Comparison of ENCODE assay signal across 8 cellular contexts in genomic region chr1:150926094-150926741, GRCh38. TPM values are rescaled to one million over a fixed set of nuclear protein-coding genes. Genes with fewer than 3 reads are reported as not detected.
DNase-seq lines count a peak whose midpoint lies in the region; ATAC-seq and TF ChIP-seq lines count a peak whose summit lies in the region.

TSS of gene SETDB1 (plus strand) at chr1:150926363. CDS start at chr1:150927715, 1,352 bp downstream.

- H3K9me2 ChIP-seq in Karpas-422 (replicated peaks; ENCODE audit: insufficient read depth, low read length) = no peaks in the 10 kb centered on the region

- DNase-seq in DMS79 treated with DMSO at 0.1 percent for 48 hours (lab: John Stamatoyannopoulos, UW) (peak; percentile 98), Karpas-422 (peak; percentile 99), RKO (ENCODE audit: low spot score) (peak; percentile 99), activated T-helper 1 cell treated with Interleukin-2 at 50 U/mL for 16 hours (ENCODE audit: low read depth) (peak; percentile 79), esophagus squamous epithelium (lab: John Stamatoyannopoulos, UW) (peak; percentile 71), myocyte (ENCODE audit: low read depth) (peak; percentile 98)
- peak; percentile 89 to 96 for DNase-seq in stimulated activated CD8-positive, alpha-beta memory T cell treated with anti-CD3 and anti-CD28 coated beads, Interleukin-7, amount 100 ng/mL, for 48 hours (ENCODE audit: extremely low read depth in 1 of 2, low read depth in 1 of 2)

- peaks cover 29% of the 10 kb centered on the region for H3K79me2 ChIP-seq in Karpas-422 (ENCODE audit: low read length)

- no peaks in the 10 kb centered on the region for H4K20me1 ChIP-seq in Karpas-422 (ENCODE audit: insufficient read depth, low read depth, low read length)

- intact Hi-C loops in esophagus squamous epithelium (cut with DNase I) = no loop called here

- H3K9me3 ChIP-seq in Karpas-422 (ENCODE audit: low read length) = peaks cover 6% of the 10 kb centered on the region
- peaks cover 0 to 5% (median 0%) of the 10 kb centered on the region in 3 donors for H3K9me3 ChIP-seq in esophagus squamous epithelium

- H3K4me3 ChIP-seq in Karpas-422 (ENCODE audit: low read length) (peak within 1 kb of the TSS; percentile 75), esophagus squamous epithelium (peak within 1 kb of the TSS; percentile 62 to 97 (median 86))

- peak in 2 of 6 experiments; percentile 14 to 52 for TF ChIP-seq CTCF in esophagus squamous epithelium (IDR thresholded peaks at IDR 0.05)

- WGBS in esophagus squamous epithelium, 2 donors = 0 to 1% methylated on average over 34 to 40 of the region's 40 CpGs

- peak within 1 kb of the TSS; percentile 82 for H2AFZ ChIP-seq in Karpas-422 (ENCODE audit: low read length)

- H3K27ac ChIP-seq in Karpas-422 (ENCODE audit: low read length) = peak within 1 kb of the TSS; percentile 83
- H3K27ac ChIP-seq in esophagus squamous epithelium = peak within 1 kb of the TSS; percentile 85 to 97 (median 90)

- TF ChIP-seq POLR2A in esophagus squamous epithelium (IDR thresholded peaks at IDR 0.05) = peak in 1 of 4 donors; percentile 23

- H3K4me2 ChIP-seq in Karpas-422 (ENCODE audit: low read depth, low read length, poor library complexity, severe bottlenecking) = peak within 1 kb of the TSS; percentile 94

- no peaks in the 10 kb centered on the region for H3K27me3 ChIP-seq in Karpas-422 (ENCODE audit: low read length)
- H3K27me3 ChIP-seq in esophagus squamous epithelium = no peaks in the 10 kb centered on the region

- H3K36me3 ChIP-seq in Karpas-422 (ENCODE audit: insufficient read depth, low read length) (peaks cover 33% of the 10 kb centered on the region), esophagus squamous epithelium (peaks cover 5 to 40% (median 6%) of the 10 kb centered on the region in 3 donors)

- ATAC-seq in GM21825 (IDR thresholded peaks at IDR 0.05; ENCODE audit: unreplicated experiment) = peak; percentile 77

- H3K4me1 ChIP-seq in Karpas-422 (ENCODE audit: low read length) = peaks cover 22% of the 10 kb centered on the region
- peaks cover 0 to 32% (median 10%) of the 10 kb centered on the region in 3 donors for H3K4me1 ChIP-seq in esophagus squamous epithelium

- peak within 1 kb of the TSS; percentile 86 for H3K9ac ChIP-seq in Karpas-422 (ENCODE audit: low read length)

RNA-seq across cellular contexts. Expression of gene SETDB1, which starts in this region (rescaled TPM):
- total RNA-seq in Karpas-422 (2014; rRNA removed; shearing (Covaris generic); ENCODE audit: low replicate concordance) = 47.0 and 60.1 TPM in 2 replicates
- total RNA-seq in esophagus squamous epithelium = 10 to 100 TPM; 20.5 to 39.5 (median 25.3) TPM
- 42.9 and 48.3 TPM in 2 replicates for total RNA-seq in myocyte
- 30.8 TPM for polyA plus RNA-seq in myocyte (2012)

Comparison
In these comparisons a context has a peak if more than half of its experiments do, and no peak if none do; other contexts are left out.
1. Peak in every context shown above with its lines: DNase-seq, ATAC-seq, H3K4me3 ChIP-seq and H3K27ac ChIP-seq.